In genomic region chr13:50129065-50129922, GRCh38 we compare ENCODE assay signal across 9 cellular contexts.
DNase-seq lines count a peak whose midpoint lies in the region; ATAC-seq and TF ChIP-seq lines count a peak whose summit lies in the region.
"Had no signal": no experiment of that assay in that cellular context is flagged by ENCODE, and none has a peak within 500 bp of the region (broad histone marks: within the 10 kb centered on the region; RNA-seq: fewer than 3 reads in every experiment).

No MANE protein-coding gene starts in this region.

- H4K20me1 ChIP-seq in DOHH2 (ENCODE audit: control insufficient read depth, insufficient read depth, low read depth, low read length) (no peaks in the 10 kb centered on the region), OCI-LY1 (ENCODE audit: insufficient read depth, low read length) (no peaks in the 10 kb centered on the region)

- H4K8ac ChIP-seq in neuronal stem cell (ENCODE audit: low read depth, low read length) = no peak overlapping the region

- no peak overlapping the region for H3K23ac ChIP-seq in neuronal stem cell (ENCODE audit: low read depth, low read length, poor library complexity)

- H3K36me3 Mint-ChIP-seq in endothelial cell (ENCODE audit: low read depth, unreplicated experiment) = peaks cover 4% of the 10 kb centered on the region

- no peak for DNase-seq in endothelial cell (ENCODE audit: low spot score)
- DNase-seq in neuronal stem cell (ENCODE audit: low spot score) = peak; percentile 33
- no peak for DNase-seq in NCI-H1048 (lab: John Stamatoyannopoulos, UW)
- no peak for DNase-seq in NCI-H345 treated with DMSO at 0.1 percent for 48 hours (lab: John Stamatoyannopoulos, UW; ENCODE audit: unreplicated experiment)
- no peak for DNase-seq in stimulated activated CD4-positive, alpha-beta T cell treated with anti-CD3 and anti-CD28 coated beads, Interleukin-12 subunit alpha, Interleukin-12 subunit beta, amount 100 ng/mL, for 4 hours
- DNase-seq: HCEC 1CT had no signal

- H3K4me1 ChIP-seq in DOHH2 (ENCODE audit: control insufficient read depth, low read length) (peaks cover 55% of the 10 kb centered on the region), OCI-LY1 (ENCODE audit: insufficient read depth, low read length, severe bottlenecking) (peaks cover 54% of the 10 kb centered on the region), neuronal stem cell (ENCODE audit: control insufficient read depth in 2 of 2, insufficient read depth in 1 of 2, low read depth in 1 of 2, low read length in 2 of 2) (peaks cover 18 to 24% of the 10 kb centered on the region in 2 donors)

- H3F3A ChIP-seq in DOHH2 (ENCODE audit: control insufficient read depth, insufficient read depth) (peaks cover 15% of the 10 kb centered on the region), OCI-LY1 (ENCODE audit: insufficient read depth, low read length) (0 out of 2 replicates have a peak, but pooled peaks cover 3% of the 10 kb centered on the region)

- H3K4me2 ChIP-seq in DOHH2 (ENCODE audit: low read length) (peak overlapping the region; percentile 96), OCI-LY1 (ENCODE audit: low read length) (peak overlapping the region; percentile 91), neuronal stem cell (ENCODE audit: insufficient read depth, low read length, poor library complexity, severe bottlenecking) (peak overlapping the region; percentile 73)

- no CpG with 5 or more reads among the region's 42 CpGs for WGBS in neuronal stem cell (ENCODE audit: extremely low coverage in 2 of 2, insufficient read length in 2 of 2, insufficient replicate concordance in 1 of 2), 2 donors

- H3K27me3 Mint-ChIP-seq in endothelial cell (ENCODE audit: unreplicated experiment) = peaks cover 44% of the 10 kb centered on the region

- no peaks in the 10 kb centered on the region for H3K79me1 ChIP-seq in neuronal stem cell (ENCODE audit: low read depth, low read length)

- no peak for ATAC-seq in GM21423 (IDR thresholded peaks at IDR 0.05; ENCODE audit: unreplicated experiment)

- H3K36me3 ChIP-seq in DOHH2 (ENCODE audit: control insufficient read depth, low read length) (peaks cover 6% of the 10 kb centered on the region), OCI-LY1 (ENCODE audit: insufficient read depth, low read length) (peaks cover 6% of the 10 kb centered on the region), neuronal stem cell (replicated peaks in 1 of 2; ENCODE audit: control insufficient read depth in 2 of 2, insufficient read depth in 2 of 2, low read length in 2 of 2) (no peaks in the 10 kb centered on the region)

- no peaks in the 10 kb centered on the region for H3K9me2 ChIP-seq in DOHH2 (replicated peaks; ENCODE audit: control insufficient read depth, low read length)
- no peaks in the 10 kb centered on the region for H3K9me2 ChIP-seq in OCI-LY1 (ENCODE audit: low read depth, low read length)

- no peak overlapping the region for H2BK12ac ChIP-seq in neuronal stem cell (ENCODE audit: low read length)

- no peak overlapping the region for H3K27ac Mint-ChIP-seq in endothelial cell (ENCODE audit: unreplicated experiment)

- TF ChIP-seq CTCF in DOHH2 (IDR thresholded peaks at IDR 0.05; ENCODE audit: low read depth, low read length, poor library complexity, severe bottlenecking) (no peak), OCI-LY1 (IDR thresholded peaks at IDR 0.05; ENCODE audit: low read length) (no peak), endothelial cell (IDR thresholded peaks at IDR 0.05; ENCODE audit: unreplicated experiment) (no peak)

- no peak overlapping the region for H3K4ac ChIP-seq in neuronal stem cell (ENCODE audit: low read length)

- peak overlapping the region; percentile 84 for H3K18ac ChIP-seq in neuronal stem cell (ENCODE audit: low read length)

- no peak overlapping the region for H2BK5ac ChIP-seq in neuronal stem cell (ENCODE audit: low read length)

- H3K9me3 ChIP-seq in DOHH2 (ENCODE audit: control insufficient read depth, insufficient read depth, low read length) = no peaks in the 10 kb centered on the region
- peaks cover 20% of the 10 kb centered on the region for H3K9me3 ChIP-seq in OCI-LY1 (ENCODE audit: low read length)
- peaks cover 0 to 24% of the 10 kb centered on the region in 2 donors for H3K9me3 ChIP-seq in neuronal stem cell (replicated peaks in 1 of 2; ENCODE audit: control insufficient read depth in 2 of 2, insufficient read depth in 1 of 2, low read depth in 1 of 2, low read length in 2 of 2)

- H3K4me3 ChIP-seq in DOHH2 (ENCODE audit: low read length) (peak overlapping the region; percentile 87), OCI-LY1 (ENCODE audit: low read depth, low read length, poor library complexity, severe bottlenecking) (peak overlapping the region; percentile 69), neuronal stem cell (ENCODE audit: low read length in 2 of 2) (peak overlapping the region; percentile 27 to 50)

- no peaks in the 10 kb centered on the region for H3K9me3 Mint-ChIP-seq in endothelial cell (ENCODE audit: unreplicated experiment)

- H3K27me3 ChIP-seq in DOHH2 (ENCODE audit: control insufficient read depth, low read length) (peaks cover 15% of the 10 kb centered on the region), OCI-LY1 (ENCODE audit: insufficient read depth, low read length) (no peaks in the 10 kb centered on the region), neuronal stem cell (ENCODE audit: control insufficient read depth in 3 of 3, insufficient read depth in 3 of 3, low read depth in 1 of 3, low read length in 3 of 3) (peaks cover 29 to 84% (median 75%) of the 10 kb centered on the region in 3 experiments)

- H3K9ac ChIP-seq in OCI-LY1 (ENCODE audit: low read length) (peak overlapping the region; percentile 91), neuronal stem cell (ENCODE audit: low read depth, low read length, poor library complexity) (no peak overlapping the region)

- H2AFZ ChIP-seq in OCI-LY1 (ENCODE audit: low read length) (no peak overlapping the region), neuronal stem cell (ENCODE audit: low read length) (peak overlapping the region; percentile 95)

- no peak overlapping the region for H2BK120ac ChIP-seq in neuronal stem cell (ENCODE audit: low read depth, low read length)

- H3K4me3 Mint-ChIP-seq in endothelial cell (ENCODE audit: unreplicated experiment) = peak overlapping the region; percentile 56

- H2AK5ac ChIP-seq in neuronal stem cell (ENCODE audit: low read depth, low read length) = no peak overlapping the region

- H3K4me1 Mint-ChIP-seq in endothelial cell (ENCODE audit: unreplicated experiment) = peaks cover 44% of the 10 kb centered on the region

- H4K91ac ChIP-seq in neuronal stem cell (ENCODE audit: low read depth, low read length, poor library complexity) = no peak overlapping the region

- H2BK15ac ChIP-seq in neuronal stem cell (ENCODE audit: low read length) = no peak overlapping the region

- H3K27ac ChIP-seq in DOHH2 (ENCODE audit: low read depth, low read length) = peak overlapping the region; percentile 78
- H3K27ac ChIP-seq in OCI-LY1 (ENCODE audit: low read depth, low read length, poor library complexity, severe bottlenecking) = peak overlapping the region; percentile 95
- no peak overlapping the region for H3K27ac ChIP-seq in neuronal stem cell (replicated peaks; ENCODE audit: low read length)

- no peak overlapping the region for H3K14ac ChIP-seq in neuronal stem cell (ENCODE audit: low read length)

- H3K79me2 ChIP-seq in DOHH2 (ENCODE audit: control insufficient read depth, low read length) (peaks cover 42% of the 10 kb centered on the region), OCI-LY1 (ENCODE audit: insufficient read depth, low read length) (no peaks in the 10 kb centered on the region; the same call in 1 of the 2 replicates)
